Comparison of ENCODE assay signal across 8 cellular contexts in genomic region chr1:91022518-91022929, GRCh38. TPM values are rescaled to one million over a fixed set of nuclear protein-coding genes. Genes with fewer than 3 reads are reported as not detected.
A peak's percentile ranks its signal among the peaks of the same experiment; 100 is the strongest.
DNase-seq lines count a peak whose midpoint lies in the region; ATAC-seq, FAIRE-seq and TF ChIP-seq lines count a peak whose summit lies in the region.

No MANE protein-coding gene starts in this region.

- FAIRE-seq in urothelium cell line (lab: Jason Lieb, UNC), result no peak

- H3K4me3 ChIP-seq in ACC112 (ENCODE audit: low read depth, low read length) (peak overlapping the region; percentile 91), tibial nerve (peak overlapping the region; percentile 88 to 98 (median 94))

- peak overlapping the region; percentile 100 for H2AFZ ChIP-seq in ACC112 (ENCODE audit: low read length, unreplicated experiment)

- H3K36me3 ChIP-seq in ACC112 (ENCODE audit: insufficient read depth, low read length) (0 out of 2 replicates have a peak, but pooled peaks cover 6% of the 10 kb centered on the region), tibial nerve (no peaks in the 10 kb centered on the region)

- ATAC-seq in GM21528 (IDR thresholded peaks at IDR 0.05; ENCODE audit: low FRiP score, unreplicated experiment) (peak; percentile 12), HG03095 (IDR thresholded peaks at IDR 0.05; ENCODE audit: unreplicated experiment) (no peak)

- no peaks in the 10 kb centered on the region for H3K27me3 Mint-ChIP-seq in activated naive CD8-positive, alpha-beta T cell

- H3K27ac ChIP-seq in ACC112 (ENCODE audit: low read depth, low read length) (peak overlapping the region; percentile 98), layer of hippocampus (ENCODE audit: low read depth, low read length) (peak overlapping the region; percentile 98), tibial nerve (peak overlapping the region; percentile 99 to 100 (median 100))

- H3K36me3 Mint-ChIP-seq in activated naive CD8-positive, alpha-beta T cell, result no peaks in the 10 kb centered on the region

- 47 to 48% methylated on average over 6 of the region's 6 CpGs for WGBS in tibial nerve, 2 donors

- H3K27ac Mint-ChIP-seq in activated naive CD8-positive, alpha-beta T cell, result peak overlapping the region; percentile 98

- no peaks in the 10 kb centered on the region for H3K9me3 ChIP-seq in tibial nerve

- H3K4me1 ChIP-seq in ACC112 (ENCODE audit: control insufficient read depth, insufficient read depth, low read length, unreplicated experiment) (peaks cover 35% of the 10 kb centered on the region), tibial nerve (peaks cover 0 to 47% (median 32%) of the 10 kb centered on the region in 4 donors)

- no peak for TF ChIP-seq CTCF in tibial nerve (IDR thresholded peaks at IDR 0.05)

- peak overlapping the region; percentile 98 for H3K4me3 Mint-ChIP-seq in activated naive CD8-positive, alpha-beta T cell

- H3K27me3 ChIP-seq in ACC112 (ENCODE audit: insufficient read depth, low read length) (peaks cover 4% of the 10 kb centered on the region; the same call in 1 of the 2 replicates), layer of hippocampus (ENCODE audit: control insufficient read depth, insufficient read depth, low read length) (no peaks in the 10 kb centered on the region), tibial nerve (no peaks in the 10 kb centered on the region)

- peaks cover 57% of the 10 kb centered on the region for H3K4me1 Mint-ChIP-seq in activated naive CD8-positive, alpha-beta T cell (ENCODE audit: low read depth)

- H3K9me3 Mint-ChIP-seq in activated naive CD8-positive, alpha-beta T cell (ENCODE audit: low read depth), result no peaks in the 10 kb centered on the region

- no peak for TF ChIP-seq EP300 in tibial nerve (IDR thresholded peaks at IDR 0.05)

- DNase-seq in tibial nerve (ENCODE audit: low spot score in 2 of 2) (no peak), urothelium cell line (ENCODE audit: low spot score) (no peak), NAMALWA (ENCODE audit: low spot score) (no peak)

- H3K79me2 ChIP-seq in ACC112 (ENCODE audit: control insufficient read depth, insufficient read depth, low read length, unreplicated experiment), result peaks cover 48% of the 10 kb centered on the region

- no peak for TF ChIP-seq POLR2A in tibial nerve (IDR thresholded peaks at IDR 0.05)

RNA-seq across cellular contexts. Expression of gene ZNF644, which starts 0.7 kb away (rescaled TPM):
- 10 to 100 TPM; 43.3 to 97.2 (median 70.8) TPM for total RNA-seq in tibial nerve
